9 cellular contexts compared by ENCODE assay signal in genomic region chr9:131420913-131421312, GRCh38. TPM values are rescaled to one million over a fixed set of nuclear protein-coding genes. Genes with fewer than 3 reads are reported as not detected.
DNase-seq lines count a peak whose midpoint lies in the region; ATAC-seq, FAIRE-seq and TF ChIP-seq lines count a peak whose summit lies in the region.
"Had no signal": no experiment of that assay in that cellular context is flagged by ENCODE, and none has a peak within 500 bp of the region (broad histone marks: within the 10 kb centered on the region; RNA-seq: fewer than 3 reads in every experiment).

No MANE protein-coding gene starts in this region.

- WGBS in IMR-90 (ENCODE audit: extremely low coverage in 2 of 2, insufficient read length in 1 of 2), 2 experiments, result 40% methylated on average over 1 of the region's 5 CpGs; no CpG with 5 or more reads in 1 of the 2 experiments
- WGBS in mesenchymal stem cell, result 55% methylated on average over 5 of the region's 5 CpGs

- H3K4me1 ChIP-seq in IMR-90 (ENCODE audit: control insufficient read depth, insufficient read depth, low read length), result peaks cover 49% of the 10 kb centered on the region
- peaks cover 59% of the 10 kb centered on the region for H3K4me1 ChIP-seq in mesenchymal stem cell (ENCODE audit: control insufficient read depth, insufficient read depth, low read depth, low read length)
- H3K4me1 ChIP-seq in tibial artery, result peaks cover 0 to 86% (median 73%) of the 10 kb centered on the region in 4 donors

- H4K91ac ChIP-seq in IMR-90 (ENCODE audit: insufficient read depth, low read depth, low read length) (no peak overlapping the region), mesenchymal stem cell (ENCODE audit: low read length) (no peak overlapping the region)

- H2BK12ac ChIP-seq in mesenchymal stem cell (ENCODE audit: low read length in 2 of 2), result no peak overlapping the region

- H3K14ac ChIP-seq in IMR-90 (replicated peaks; ENCODE audit: low read depth, low read length) (no peak overlapping the region), mesenchymal stem cell (ENCODE audit: low read length in 2 of 2) (no peak overlapping the region)

- H3K23ac ChIP-seq in IMR-90 (ENCODE audit: low read depth, low read length) (peak overlapping the region; percentile 58; the same call in 1 of the 2 replicates), mesenchymal stem cell (ENCODE audit: low read length in 2 of 2) (no peak overlapping the region)

- H4K20me1 ChIP-seq in IMR-90 (ENCODE audit: insufficient read depth, low read length), result peaks cover 100% of the 10 kb centered on the region

- H4K5ac ChIP-seq in IMR-90 (ENCODE audit: low read depth, low read length), result no peak overlapping the region

- H3K27me3 ChIP-seq in IMR-90 (ENCODE audit: control insufficient read depth, insufficient read depth, low read length) (no peaks in the 10 kb centered on the region), mesenchymal stem cell (ENCODE audit: control insufficient read depth in 1 of 2, insufficient read depth in 1 of 2, low read length in 2 of 2) (no peaks in the 10 kb centered on the region), tibial artery (no peaks in the 10 kb centered on the region)

- peak overlapping the region; percentile 52 for H3K4me2 ChIP-seq in IMR-90 (ENCODE audit: low read depth, low read length)
- H3K4me2 ChIP-seq in mesenchymal stem cell (ENCODE audit: low read length, poor library complexity, severe bottlenecking), result no peak overlapping the region

- H3K4me3 Mint-ChIP-seq in chondrocyte (ENCODE audit: unreplicated experiment), result no peak overlapping the region

- no peak overlapping the region for H2AK9ac ChIP-seq in IMR-90 (replicated peaks; ENCODE audit: low read depth, low read length, poor library complexity)

- peak; percentile 67 to 70 for DNase-seq in AML-193 (lab: John Stamatoyannopoulos, UW)
- DNase-seq in IMR-90, result peak; percentile 60
- peak; percentile 15 for DNase-seq in chondrocyte (ENCODE audit: low spot score)
- DNase-seq in mesenchymal stem cell, result peak; percentile 74
- DNase-seq in HUDEP-2 (lab: John Stamatoyannopoulos, UW; ENCODE audit: unreplicated experiment in 76 of 76), result no peak
- DNase-seq in GM12892 (ENCODE audit: insufficient read length), result no peak
- no peak for DNase-seq in tibial artery
- DNase-seq: activated CD4-positive, CD25-positive, alpha-beta regulatory T cell had no signal

- H3K9ac ChIP-seq in IMR-90 (ENCODE audit: low read depth, low read length), result no peak overlapping the region
- H3K9ac ChIP-seq in mesenchymal stem cell (ENCODE audit: low read length), result peak overlapping the region; percentile 7

- H3K4ac ChIP-seq in IMR-90 (ENCODE audit: low read depth, low read length) (no peak overlapping the region), mesenchymal stem cell (ENCODE audit: low read depth in 1 of 2, low read length in 2 of 2) (no peak overlapping the region)

- no peaks in the 10 kb centered on the region for H3K9me3 Mint-ChIP-seq in chondrocyte (ENCODE audit: low read depth)

- H3K18ac ChIP-seq in IMR-90 (ENCODE audit: low read depth, low read length), result no peak overlapping the region
- H3K18ac ChIP-seq in mesenchymal stem cell (ENCODE audit: low read depth in 1 of 2, low read length in 2 of 2), result no peak overlapping the region

- FAIRE-seq in GM12892 (lab: Jason Lieb, UNC), result no peak

- POLR2A ChIA-PET in IMR-90 (lab: Charles Lee; ENCODE audit: unreplicated experiment), result no interaction called here

- H3K36me3 Mint-ChIP-seq in chondrocyte (ENCODE audit: low read depth), result no peaks in the 10 kb centered on the region

- TF ChIP-seq RAD21 in IMR-90 (IDR thresholded peaks at IDR 0.05; ENCODE audit: low read length), result no peak; the same call in 1 of the 2 replicates

- H3K27ac ChIP-seq in IMR-90 (ENCODE audit: insufficient read depth, low read length) (peak overlapping the region; percentile 33; the same call in 1 of the 2 replicates), mesenchymal stem cell (ENCODE audit: low read length, poor library complexity, severe bottlenecking) (peak overlapping the region; percentile 27), tibial artery (peak overlapping the region in 1 of 2 donors; percentile 1)

- intact Hi-C loops in IMR-90 (cut with micrococcal nuclease), result no loop called here
- intact Hi-C loops in tibial artery (cut with DNase I; ENCODE audit: low total_unique reads), result no loop called here

- H2BK15ac ChIP-seq in IMR-90 (ENCODE audit: low read depth, low read length) (no peak overlapping the region), mesenchymal stem cell (ENCODE audit: low read depth, poor library complexity, severe bottlenecking) (no peak overlapping the region)

- dilution Hi-C loops in IMR-90 (cut with HindIII; ENCODE audit: low sequenced_read_pairs, unreplicated experiment), result no loop called here

- H3K4me3 ChIP-seq in IMR-90 (ENCODE audit: insufficient read depth, low read depth, low read length) (no peak overlapping the region), mesenchymal stem cell (ENCODE audit: insufficient read depth in 1 of 2, low read depth in 1 of 2, low read length in 2 of 2) (no peak overlapping the region), tibial artery (no peak overlapping the region)

- peaks cover 60% of the 10 kb centered on the region for H3K9me1 ChIP-seq in IMR-90 (ENCODE audit: insufficient read depth, low read length)

- peak; percentile 36 for ATAC-seq in IMR-90 (ENCODE audit: low read depth)
- ATAC-seq in HG03135 (IDR thresholded peaks at IDR 0.05; ENCODE audit: unreplicated experiment), result no peak

- H3K27ac Mint-ChIP-seq in chondrocyte (ENCODE audit: unreplicated experiment), result peak overlapping the region; percentile 91

- no TSS peak for BruUV-seq in IMR-90 (replicated peaks; lab: Mats Ljungman, UMichigan)

- H2AK5ac ChIP-seq in IMR-90 (ENCODE audit: low read depth, low read length), result no peak overlapping the region; the same call in 1 of the 2 replicates
- H2AK5ac ChIP-seq in mesenchymal stem cell (ENCODE audit: low read length, severe bottlenecking), result no peak overlapping the region

- H4K8ac ChIP-seq in IMR-90 (ENCODE audit: low read depth in 2 of 2, low read length in 2 of 2) (no peak overlapping the region), mesenchymal stem cell (ENCODE audit: low read length) (no peak overlapping the region)

- H3K4me1 Mint-ChIP-seq in chondrocyte (ENCODE audit: low read depth), result peaks cover 73% of the 10 kb centered on the region

- no peaks in the 10 kb centered on the region for H3K27me3 Mint-ChIP-seq in chondrocyte (ENCODE audit: low read depth)

- TF ChIP-seq POLR2A in IMR-90 (IDR thresholded peaks at IDR 0.05; ENCODE audit: low read depth, low read length), result no peak
- no peak for TF ChIP-seq POLR2A in GM12892 (IDR thresholded peaks at IDR 0.05; ENCODE audit: low read depth, low read length)

- H2BK5ac ChIP-seq in IMR-90 (ENCODE audit: low read depth, low read length, poor library complexity, severe bottlenecking) (peak overlapping the region; percentile 28), mesenchymal stem cell (ENCODE audit: low read depth, low read length, poor library complexity, severe bottlenecking) (no peak overlapping the region)

- H2BK120ac ChIP-seq in IMR-90 (ENCODE audit: low read depth, low read length) (no peak overlapping the region), mesenchymal stem cell (ENCODE audit: low read depth, low read length) (no peak overlapping the region)

- no peak overlapping the region for H2AFZ ChIP-seq in IMR-90 (replicated peaks; ENCODE audit: low read length, poor library complexity)
- H2AFZ ChIP-seq in mesenchymal stem cell (ENCODE audit: low read depth, low read length), result no peak overlapping the region

- in situ Hi-C loops in IMR-90 (cut with MboI; ENCODE audit: low sequenced_read_pairs), result no loop called here

- H3K36me3 ChIP-seq in IMR-90 (ENCODE audit: control insufficient read depth, insufficient read depth, low read length) (peaks cover 3% of the 10 kb centered on the region), mesenchymal stem cell (ENCODE audit: control insufficient read depth in 1 of 2, insufficient read depth in 2 of 2, low read depth in 1 of 2, low read length in 2 of 2) (peaks cover 0 to 11% of the 10 kb centered on the region in 2 experiments), tibial artery (no peaks in the 10 kb centered on the region)

- peaks cover 0 to 89% of the 10 kb centered on the region in 2 experiments; a peak in 3 of 4 replicates for H3K79me1 ChIP-seq in IMR-90 (ENCODE audit: low read depth in 1 of 2, low read length in 2 of 2)
- peaks cover 1% of the 10 kb centered on the region for H3K79me1 ChIP-seq in mesenchymal stem cell (replicated peaks; ENCODE audit: low read length, poor library complexity, severe bottlenecking)

- no peaks in the 10 kb centered on the region for H3K9me3 ChIP-seq in IMR-90 (ENCODE audit: control insufficient read depth, insufficient read depth, low read length)
- no peaks in the 10 kb centered on the region for H3K9me3 ChIP-seq in mesenchymal stem cell (ENCODE audit: control insufficient read depth, low read length)
- no peaks in the 10 kb centered on the region for H3K9me3 ChIP-seq in tibial artery

- no peak for TF ChIP-seq CTCF in IMR-90 (conservative IDR thresholded peaks at IDR 0.05; ENCODE audit: low read depth, low read length)
- peak; percentile 45 for TF ChIP-seq CTCF in chondrocyte (IDR thresholded peaks at IDR 0.05)
- no peak for TF ChIP-seq CTCF in tibial artery (IDR thresholded peaks at IDR 0.05)

- CTCF ChIA-PET in IMR-90 (lab: Yijun Ruan, JAX), result no interaction called here

- no peak overlapping the region for H3K56ac ChIP-seq in IMR-90 (ENCODE audit: extremely low read depth, insufficient read depth, low read length)

- no peak overlapping the region for H2BK20ac ChIP-seq in IMR-90 (ENCODE audit: low read depth, low read length)

TF ChIP-seq in IMR-90, 13 proteins besides CTCF, POLR2A, EP300 and RAD21 (continues in another document):
- no peak for TF ChIP-seq CHD1 (IDR thresholded peaks at IDR 0.05; ENCODE audit: low read depth, low read length)
- no peak for TF ChIP-seq MAFK (IDR thresholded peaks at IDR 0.05; ENCODE audit: low read depth, low read length)
- 0 out of 2 replicates have a peak, but pooled peaks have one; percentile 13 for TF ChIP-seq SMC3 (IDR thresholded peaks at IDR 0.05; ENCODE audit: low read depth, low read length)
- TF ChIP-seq CEBPB (IDR thresholded peaks at IDR 0.05; ENCODE audit: low read depth, low read length), result peak; percentile 91

RNA-seq across cellular contexts. Expression of gene PRRC2B, which starts 27.0 kb away (rescaled TPM):
- total RNA-seq in IMR-90 (2012; rRNA removed) (19.4 and 22.2 TPM in 2 replicates), chondrocyte (233 to 235 TPM (median 235 TPM) in 3 replicates)
- 39.1 and 46.5 TPM in 2 replicates for polyA plus RNA-seq in IMR-90 (2012; rRNA removed)
- 26.8 and 31.7 TPM in 2 replicates for polyA plus RNA-seq in IMR-90 (2012; cell fraction: cytosol; rRNA removed)
- 111 and 118 TPM in 2 replicates for polyA plus RNA-seq in IMR-90 (2012; cell fraction: nucleus; rRNA removed; ENCODE audit: low replicate concordance)
- polyA plus RNA-seq in mesenchymal stem cell (2013, experiment 1 of 2), result 55.8 TPM
- 53.6 TPM for polyA plus RNA-seq in mesenchymal stem cell (2013, experiment 2 of 2)
- polyA plus RNA-seq in GM12892 (2012; ENCODE audit: missing spikeins), result 44.9 TPM

Comparison
In these comparisons a context has a peak if more than half of its experiments do, and no peak if none do; other contexts are left out.
1. DNase-seq: peak in AML-193 (2 of 2), IMR-90 (single experiment), chondrocyte (single experiment) and mesenchymal stem cell (single experiment); none in HUDEP-2 (0 of 76), GM12892 (single experiment) and tibial artery (0 of 2).
2. RNA of gene PRRC2B, which starts 27.0 kb away (total RNA-seq): 233 to 235 TPM in chondrocyte; 19.4 to 22.2 TPM in IMR-90; every median in the first group is over 10 times any median in the second.